8 cellular contexts compared by ENCODE assay signal in genomic region chr3:122890077-122890484, GRCh38.
DNase-seq lines count a peak whose midpoint lies in the region; ATAC-seq, FAIRE-seq and TF ChIP-seq lines count a peak whose summit lies in the region.

No MANE protein-coding gene starts in this region.

- TF ChIP-seq EP300 in HepG2 (IDR thresholded peaks at IDR 0.05; ENCODE audit: low read depth in 2 of 2, low read length in 2 of 2) (no peak), HepG2 (CRISPR knock-in tag; IDR thresholded peaks at IDR 0.05; ENCODE audit: borderline replicate concordance) (no peak)

- H3K4me3 ChIP-seq in astrocyte of the cerebellum (ENCODE audit: low read depth, low read length), result no peak overlapping the region
- H3K4me3 ChIP-seq in HepG2 (replicated peaks in 1 of 3; ENCODE audit: insufficient read depth in 1 of 3, low read depth in 2 of 3, low read length in 3 of 3), result no peak overlapping the region

- FAIRE-seq in HepG2 (lab: Jason Lieb, UNC), result no peak

- peaks cover 0 to 3% of the 10 kb centered on the region in 2 experiments; a peak in 1 of 5 replicates for H3K27me3 ChIP-seq in HepG2 (ENCODE audit: control insufficient read depth in 1 of 2, insufficient read depth in 2 of 2, low read length in 2 of 2)

- CTCF ChIA-PET in HepG2 (lab: Yijun Ruan, JAX; ENCODE audit: low intra/inter-chr PET ratio, low total read pairs), result no interaction called here

- in situ Hi-C loops in astrocyte of the cerebellum (cut with HindIII; ENCODE audit: low sequenced_read_pairs) (no loop called here), HepG2 (cut with HindIII; ENCODE audit: extremely low pct_ligation_motif_present, low pct_unique_long_range_greater_than_20kb) (no loop called here)

- POLR2A ChIA-PET in HepG2 (lab: Yijun Ruan, JAX), result no interaction called here

- H4K20me1 ChIP-seq in HepG2 (ENCODE audit: insufficient read depth, low read length), result no peaks in the 10 kb centered on the region

- H3K27ac ChIP-seq in HepG2 (ENCODE audit: extremely low read length, insufficient read depth, low read length), result no peak overlapping the region

- no peak overlapping the region for H3K9ac ChIP-seq in HepG2 (ENCODE audit: insufficient read depth, low read depth, low read length)

- BruUV-seq in HepG2 (replicated peaks; lab: Mats Ljungman, UMichigan), result no TSS peak

- no peak overlapping the region; the same call in 1 of the 2 replicates for H3K4me2 ChIP-seq in HepG2 (ENCODE audit: low read depth, low read length)

- no peaks in the 10 kb centered on the region for H3K9me3 ChIP-seq in HepG2 (ENCODE audit: low read length)

- H3K36me3 ChIP-seq in HepG2 (replicated peaks in 1 of 2; ENCODE audit: control insufficient read depth in 1 of 2, insufficient read depth in 2 of 2, low read length in 2 of 2), result no peaks in the 10 kb centered on the region

- intact Hi-C loops in HepG2 (cut with micrococcal nuclease; ENCODE audit: unreplicated experiment), result no loop called here

- WGBS in HepG2 (ENCODE audit: low lambda C conversion rate), result 24% methylated on average over 4 of the region's 4 CpGs

- no peaks in the 10 kb centered on the region for H3K79me2 ChIP-seq in HepG2 (ENCODE audit: insufficient read depth, low read length)

- TF ChIP-seq RAD21 in HepG2 (CRISPR knock-in tag; IDR thresholded peaks at IDR 0.05), result no peak

- peak; percentile 74 for ATAC-seq in HG02870 (IDR thresholded peaks at IDR 0.05; ENCODE audit: unreplicated experiment)
- ATAC-seq in HepG2, result no peak
- no peak for ATAC-seq in HG03095 (IDR thresholded peaks at IDR 0.05; ENCODE audit: unreplicated experiment)

- H3K4me1 ChIP-seq in HepG2 (ENCODE audit: insufficient read depth, low read length), result peaks cover 36% of the 10 kb centered on the region

- DNase-seq in NCI-H2196 (lab: John Stamatoyannopoulos, UW; ENCODE audit: unreplicated experiment), result peak; percentile 18
- no peak for DNase-seq in NCI-H2196 treated with DMSO at 0.1 percent for 48 hours (lab: John Stamatoyannopoulos, UW; ENCODE audit: unreplicated experiment)
- peak; percentile 29 for DNase-seq in astrocyte of the cerebellum (ENCODE audit: low read depth)
- DNase-seq in HepG2 (ENCODE audit: low spot score), result no peak
- no peak for DNase-seq in activated CD4-positive, CD25-positive, alpha-beta regulatory T cell (lab: John Stamatoyannopoulos, UW)
- DNase-seq in GF-D8 (lab: John Stamatoyannopoulos, UW), result no peak

- TF ChIP-seq CTCF in astrocyte of the cerebellum (IDR thresholded peaks at IDR 0.05; ENCODE audit: low read depth, low read length, missing control alignments) (no peak), HepG2 (CRISPR knock-in tag; IDR thresholded peaks at IDR 0.05) (no peak)

- no peak overlapping the region for H2AFZ ChIP-seq in HepG2 (ENCODE audit: low read length)

- TF ChIP-seq POLR2A in HepG2 (IDR thresholded peaks at IDR 0.05; ENCODE audit: insufficient read depth in 1 of 2, low read depth in 2 of 2, low read length in 2 of 2), result no peak

TF ChIP-seq in HepG2, 621 proteins besides CTCF, POLR2A, EP300 and RAD21:
- TF ChIP-seq ZNF337 (CRISPR knock-in tag; IDR thresholded peaks at IDR 0.05; ENCODE audit: borderline replicate concordance, low read depth), result no peak
- TF ChIP-seq BCL6 (CRISPR knock-in tag; IDR thresholded peaks at IDR 0.05), result peak; percentile 89
- no peak for TF ChIP-seq HHEX (CRISPR knock-in tag; IDR thresholded peaks at IDR 0.05)
- no peak for TF ChIP-seq POLR2G (IDR thresholded peaks at IDR 0.05; ENCODE audit: low read depth, low read length)

Comparison
In these comparisons a context has a peak if more than half of its experiments do, and no peak if none do; other contexts are left out.
1. DNase-seq: peak in NCI-H2196 (single experiment) and astrocyte of the cerebellum (single experiment); none in NCI-H2196 treated with DMSO at 0.1 percent for 48 hours (single experiment), HepG2 (single experiment), activated CD4-positive, CD25-positive, alpha-beta regulatory T cell (0 of 4) and GF-D8 (single experiment).